In the genomic region with DNA sequence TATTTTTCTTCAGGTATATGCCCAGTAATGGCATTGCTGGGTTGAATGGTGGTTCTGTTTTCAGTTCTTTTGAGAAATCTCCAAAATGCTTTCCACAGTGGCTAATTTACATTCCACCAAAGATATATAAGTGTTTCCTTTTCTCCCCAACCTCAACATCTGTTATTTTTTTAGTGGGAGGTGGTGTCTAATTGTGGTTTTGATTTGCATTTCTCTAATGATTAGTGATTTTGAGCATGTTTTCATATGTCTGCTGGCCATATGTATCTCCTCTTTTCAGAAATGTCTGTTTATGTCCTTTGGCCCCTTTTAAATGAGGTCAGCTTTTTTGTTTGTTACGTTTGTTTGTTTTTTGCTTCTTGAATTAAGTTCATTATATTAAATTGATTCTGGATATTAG, we compare ENCODE assay signal across 30 cellular contexts.
A peak's percentile ranks its signal among the peaks of the same experiment; 100 is the strongest.
DNase-seq lines count a peak whose midpoint lies in the region; ATAC-seq and TF ChIP-seq lines count a peak whose summit lies in the region.
"Had no signal": no experiment of that assay in that cellular context is flagged by ENCODE, and none has a peak within 500 bp of the region (broad histone marks: within the 10 kb centered on the region; RNA-seq: fewer than 3 reads in every experiment).

No MANE protein-coding gene starts in this region.

- no peak overlapping the region for H3K4me3 ChIP-seq in endodermal cell (ENCODE audit: low read length)
- H3K4me3 ChIP-seq: lower lobe of right lung, psoas muscle, thoracic aorta had no signal

- ATAC-seq in GM18909 (IDR thresholded peaks at IDR 0.05; ENCODE audit: poor library complexity, unreplicated experiment), result peak; percentile 63
- ATAC-seq in HG02678 (IDR thresholded peaks at IDR 0.05; ENCODE audit: unreplicated experiment), result peak; percentile 62
- ATAC-seq: HCT116; lower lobe of right lung; psoas muscle; stimulated activated memory B cell treated with anti-CD40 and anti-IgM and Interleukin-4, amounts not matched to agents 10 μg/mL and 1 μg/mL and 100 μg/mL, for 72 hours had no signal

- H3K4me3 Mint-ChIP-seq in endodermal cell, result no peak overlapping the region
- H3K4me3 Mint-ChIP-seq: activated B cell treated with CpG ODN at 0.5 μM for 24 hours; activated CD4-positive, alpha-beta memory T cell treated with anti-CD3 and anti-CD28 coated beads for 36 hours; CD14-positive monocyte; dendritic cell treated with granulocyte-macrophage colony-stimulating factor and Interleukin-4, amounts not matched to agents 40 ng/mL and 50 ng/mL, for 4 days; neural crest cell; stimulated activated memory B cell treated with anti-CD40 and anti-IgM and Interleukin-4, amounts not matched to agents 10 μg/mL and 1 μg/mL and 100 μg/mL, for 72 hours; T-helper 2 cell treated with Interferon-gamma antibody and Interleukin-4, amounts not matched to agents 5 μg/mL and 100 μg/mL, for 36 hours had no signal

- no peaks in the 10 kb centered on the region for H3K36me3 Mint-ChIP-seq in endodermal cell (ENCODE audit: low read depth)
- H3K36me3 Mint-ChIP-seq: activated CD4-positive, alpha-beta memory T cell treated with anti-CD3 and anti-CD28 coated beads for 36 hours; CD14-positive monocyte; stimulated activated memory B cell treated with anti-CD40 and anti-IgM and Interleukin-4, amounts not matched to agents 10 μg/mL and 1 μg/mL and 100 μg/mL, for 72 hours had no signal

- no peak overlapping the region for H3K27ac ChIP-seq in endodermal cell (ENCODE audit: low read depth, low read length)
- H3K27ac ChIP-seq: lower lobe of right lung, psoas muscle, thoracic aorta had no signal

- H3K9me3 ChIP-seq in endodermal cell (ENCODE audit: control insufficient read depth, low read length), result no peaks in the 10 kb centered on the region
- H3K9me3 ChIP-seq: psoas muscle, SK-N-SH, thoracic aorta had no signal

- TF ChIP-seq CTCF in endodermal cell (conservative IDR thresholded peaks at IDR 0.05), result no peak

- no peaks in the 10 kb centered on the region for H3K27me3 ChIP-seq in endodermal cell (ENCODE audit: control insufficient read depth, insufficient read depth, low read length, poor library complexity, severe bottlenecking)

- H3K9me3 Mint-ChIP-seq in endodermal cell, result no peaks in the 10 kb centered on the region

- H3K9ac ChIP-seq in endodermal cell (ENCODE audit: extremely low read depth, low read length, poor library complexity, severe bottlenecking), result no peak overlapping the region
- H3K9ac ChIP-seq: SK-N-SH had no signal

- H3K36me3 ChIP-seq in endodermal cell (ENCODE audit: control insufficient read depth, insufficient read depth, low read length), result no peaks in the 10 kb centered on the region
- H3K36me3 ChIP-seq: lower lobe of right lung, thoracic aorta had no signal

- DNase-seq in DMS 273 (lab: John Stamatoyannopoulos, UW; ENCODE audit: unreplicated experiment), result peak; percentile 29
- peak; percentile 29 for DNase-seq in LHCN-M2 (ENCODE audit: low read depth)
- DNase-seq in NCI-H1436 (lab: John Stamatoyannopoulos, UW), result no peak
- DNase-seq in NCI-H510A (lab: John Stamatoyannopoulos, UW), result no peak
- no peak for DNase-seq in NCI-H2107 (lab: John Stamatoyannopoulos, UW)
- no peak for DNase-seq in endodermal cell
- DNase-seq: activated B cell treated with CpG ODN at 0.5 μM for 24 hours; activated CD4-positive, alpha-beta memory T cell treated with anti-CD3 and anti-CD28 coated beads for 36 hours; activated naive CD4-positive, alpha-beta T cell; amniotic stem cell; GF-D8; hypothalamus; KBM-7; lower lobe of right lung; NCI-H1048; NCI-H2081; NCI-H510A treated with DMSO at 0.1 percent for 48 hours; psoas muscle; RPMI8226; SK-N-SH; stimulated activated CD4-positive, alpha-beta T cell treated with anti-CD3 and anti-CD28 coated beads, Interleukin-1b, Interleukin-23, amount 100 ng/mL, for 48 hours had no signal

- H3K27ac Mint-ChIP-seq in endodermal cell, result no peak overlapping the region
- H3K27ac Mint-ChIP-seq: activated B cell treated with CpG ODN at 0.5 μM for 24 hours; activated CD4-positive, alpha-beta memory T cell treated with anti-CD3 and anti-CD28 coated beads for 36 hours; CD14-positive monocyte; dendritic cell treated with granulocyte-macrophage colony-stimulating factor and Interleukin-4, amounts not matched to agents 40 ng/mL and 50 ng/mL, for 4 days; stimulated activated memory B cell treated with anti-CD40 and anti-IgM and Interleukin-4, amounts not matched to agents 10 μg/mL and 1 μg/mL and 100 μg/mL, for 72 hours; T-helper 2 cell treated with Interferon-gamma antibody and Interleukin-4, amounts not matched to agents 5 μg/mL and 100 μg/mL, for 36 hours had no signal

- H3K27me3 Mint-ChIP-seq in endodermal cell (ENCODE audit: insufficient read depth), result peaks cover 4% of the 10 kb centered on the region
- H3K27me3 Mint-ChIP-seq: activated B cell treated with CpG ODN at 0.5 μM for 24 hours; activated CD4-positive, alpha-beta memory T cell treated with anti-CD3 and anti-CD28 coated beads for 36 hours; dendritic cell treated with granulocyte-macrophage colony-stimulating factor and Interleukin-4, amounts not matched to agents 40 ng/mL and 50 ng/mL, for 4 days; stimulated activated memory B cell treated with anti-CD40 and anti-IgM and Interleukin-4, amounts not matched to agents 10 μg/mL and 1 μg/mL and 100 μg/mL, for 72 hours had no signal

- no peaks in the 10 kb centered on the region for H3K4me1 Mint-ChIP-seq in endodermal cell
- H3K4me1 Mint-ChIP-seq: activated B cell treated with CpG ODN at 0.5 μM for 24 hours; CD14-positive monocyte; neural crest cell; stimulated activated memory B cell treated with anti-CD40 and anti-IgM and Interleukin-4, amounts not matched to agents 10 μg/mL and 1 μg/mL and 100 μg/mL, for 72 hours had no signal

- WGBS in endodermal cell (ENCODE audit: insufficient coverage in 1 of 2, insufficient read length in 1 of 2), 2 experiments, result 0% methylated on average over 1 of the region's 1 CpG; no CpG with 5 or more reads in 1 of the 2 experiments

- no peaks in the 10 kb centered on the region for H3K4me1 ChIP-seq in endodermal cell (ENCODE audit: control insufficient read depth, insufficient read depth, low read length)
- H3K4me1 ChIP-seq: lower lobe of right lung, psoas muscle had no signal

Comparison
In these comparisons a context has a peak if more than half of its experiments do, and no peak if none do; other contexts are left out.
1. DNase-seq: peak in DMS 273 (single experiment) and LHCN-M2 (single experiment); none in NCI-H1436 (single experiment), NCI-H510A (single experiment), NCI-H2107 (single experiment) and endodermal cell (single experiment).